24 cellular contexts compared by ENCODE assay signal in genomic region chrX:12439396-12439795, GRCh38.
A peak's percentile ranks its signal among the peaks of the same experiment; 100 is the strongest.
DNase-seq lines count a peak whose midpoint lies in the region; ATAC-seq and TF ChIP-seq lines count a peak whose summit lies in the region.
"Had no signal": no experiment of that assay in that cellular context is flagged by ENCODE, and none has a peak within 500 bp of the region (broad histone marks: within the 10 kb centered on the region; RNA-seq: fewer than 3 reads in every experiment).

No MANE protein-coding gene starts in this region.

- no peak for TF ChIP-seq POLR2A in breast epithelium (IDR thresholded peaks at IDR 0.05)

- H3K36me3 ChIP-seq in mammary epithelial cell (ENCODE audit: insufficient read depth, low read length): no peaks in the 10 kb centered on the region
- H3K36me3 ChIP-seq in breast epithelium: no peaks in the 10 kb centered on the region
- no peaks in the 10 kb centered on the region for H3K36me3 ChIP-seq in skeletal muscle satellite cell (ENCODE audit: insufficient read depth, low read length)
- H3K36me3 ChIP-seq in psoas muscle (ENCODE audit: insufficient read depth in 1 of 2, low read depth in 1 of 2): no peaks in the 10 kb centered on the region
- H3K36me3 ChIP-seq: BLaER1 treated with 17β-estradiol and CSF1 and Interleukin-3, amounts not matched to agents 10 nM and 100 nM; SJCRH30 had no signal

- DNase-seq in mammary epithelial cell (peak; percentile 32), breast epithelium (ENCODE audit: low spot score in 2 of 2) (no peak), amniotic epithelial cell (ENCODE audit: low read depth) (peak; percentile 61), epithelial cell of esophagus (ENCODE audit: low read depth) (peak; percentile 9), psoas muscle (no peak), SW 1271 (lab: John Stamatoyannopoulos, UW) (no peak)
- DNase-seq: 8988T; Caco-2; CD4-positive, alpha-beta memory T cell; DMS 273 treated with DMSO at 0.1 percent for 48 hours; DMS79 treated with DMSO at 0.1 percent for 48 hours; HCEC 1CT; KG1; NCI-H1092 treated with DMSO at 0.1 percent for 48 hours; NCI-H1694; NCI-H2081 treated with DMSO at 0.1 percent for 48 hours; NCI-H446 treated with DMSO at 0.1 percent for 48 hours; NCI-H82; SJCRH30 had no signal

- CTCF ChIA-PET in mammary epithelial cell (lab: Charles Lee; ENCODE audit: low non-redundant PET): no interaction called here

- TF ChIP-seq CTCF in mammary epithelial cell (conservative IDR thresholded peaks at IDR 0.05 in 1 of 2, IDR thresholded peaks at IDR 0.05 in 1 of 2; ENCODE audit: extremely low read depth in 1 of 2, insufficient read depth in 1 of 2, low read depth in 1 of 2, low read length in 2 of 2) (no peak), breast epithelium (IDR thresholded peaks at IDR 0.05) (no peak), epithelial cell of esophagus (IDR thresholded peaks at IDR 0.05; ENCODE audit: insufficient read depth, low read depth, low read length, missing control alignments) (no peak), psoas muscle (IDR thresholded peaks at IDR 0.05) (no peak)

- H2AFZ ChIP-seq in mammary epithelial cell (ENCODE audit: low read depth, low read length): no peak overlapping the region
- H2AFZ ChIP-seq: GM23338 had no signal

- H3K27me3 ChIP-seq in mammary epithelial cell (ENCODE audit: insufficient read depth, low read length) (no peaks in the 10 kb centered on the region), breast epithelium (peaks cover 0 to 22% of the 10 kb centered on the region in 2 donors), skeletal muscle satellite cell (ENCODE audit: control insufficient read depth, insufficient read depth, low read length) (no peaks in the 10 kb centered on the region), psoas muscle (ENCODE audit: insufficient read depth in 3 of 3, low read length in 2 of 3) (no peaks in the 10 kb centered on the region)
- H3K27me3 ChIP-seq: SJCRH30 had no signal

- H3K9ac ChIP-seq in mammary epithelial cell (ENCODE audit: insufficient read depth, low read length) (no peak overlapping the region), skeletal muscle satellite cell (ENCODE audit: low read depth, low read length) (no peak overlapping the region)
- H3K9ac ChIP-seq: BLaER1 treated with 17β-estradiol and CSF1 and Interleukin-3, amounts not matched to agents 10 nM and 100 nM had no signal

- dilution Hi-C loops in mammary epithelial cell (cut with HindIII; ENCODE audit: low sequenced_read_pairs): no loop called here

- H3K79me2 ChIP-seq in mammary epithelial cell (ENCODE audit: insufficient read depth, low read length): no peaks in the 10 kb centered on the region

- H3K4me3 ChIP-seq in mammary epithelial cell (replicated peaks in 1 of 3; ENCODE audit: insufficient read depth in 1 of 3, low read depth in 2 of 3, low read length in 3 of 3) (no peak overlapping the region), breast epithelium (no peak overlapping the region), epithelial cell of esophagus (ENCODE audit: low read length) (no peak overlapping the region), skeletal muscle satellite cell (ENCODE audit: low read length) (no peak overlapping the region), psoas muscle (no peak overlapping the region)
- H3K4me3 ChIP-seq: BLaER1 treated with 17β-estradiol and CSF1 and Interleukin-3, amounts not matched to agents 10 nM and 100 nM; GM23338; SJCRH30 had no signal

- H3K27ac ChIP-seq in mammary epithelial cell (ENCODE audit: insufficient read depth, low read depth, low read length): no peak overlapping the region
- no peak overlapping the region for H3K27ac ChIP-seq in breast epithelium
- no peak overlapping the region for H3K27ac ChIP-seq in psoas muscle
- H3K27ac ChIP-seq: BLaER1 treated with 17β-estradiol and CSF1 and Interleukin-3, amounts not matched to agents 10 nM and 100 nM; SJCRH30 had no signal

- intact Hi-C loops in mammary epithelial cell (cut with micrococcal nuclease): no loop called here
- intact Hi-C loops in breast epithelium (cut with DNase I; ENCODE audit: low total_unique reads): no loop called here
- intact Hi-C loops in psoas muscle (cut with DNase I): no loop called here

- H3K4me2 ChIP-seq in mammary epithelial cell (ENCODE audit: insufficient read depth, low read depth, low read length) (no peak overlapping the region), skeletal muscle satellite cell (ENCODE audit: low read length) (peak overlapping the region; percentile 28)
- H3K4me2 ChIP-seq: BLaER1 treated with 17β-estradiol and CSF1 and Interleukin-3, amounts not matched to agents 10 nM and 100 nM; GM23338 had no signal

- WGBS in mammary epithelial cell (ENCODE audit: low coverage, missing lambda C conversion rate): 67% methylated on average over 6 of the region's 6 CpGs
- WGBS in psoas muscle, 3 donors: 30 to 50% (median 42%) methylated on average over 6 of the region's 6 CpGs

- no peaks in the 10 kb centered on the region for H4K20me1 ChIP-seq in mammary epithelial cell (ENCODE audit: insufficient read depth, low read length)
- H4K20me1 ChIP-seq: BLaER1 treated with 17β-estradiol and CSF1 and Interleukin-3, amounts not matched to agents 10 nM and 100 nM had no signal

- BruUV-seq in mammary epithelial cell (replicated peaks; lab: Mats Ljungman, UMichigan): no TSS peak

- no peaks in the 10 kb centered on the region for H3K9me3 ChIP-seq in mammary epithelial cell (replicated peaks; ENCODE audit: insufficient read depth, low read length)
- no peaks in the 10 kb centered on the region for H3K9me3 ChIP-seq in breast epithelium
- no peaks in the 10 kb centered on the region for H3K9me3 ChIP-seq in skeletal muscle satellite cell (replicated peaks; ENCODE audit: low read length)
- no peaks in the 10 kb centered on the region for H3K9me3 ChIP-seq in psoas muscle
- H3K9me3 ChIP-seq: Caco-2, SJCRH30 had no signal

- ATAC-seq in psoas muscle: no peak
- no peak for ATAC-seq in GM21717 (IDR thresholded peaks at IDR 0.05; ENCODE audit: unreplicated experiment)
- ATAC-seq: GM23338, Panc1 had no signal

- H3K4me1 ChIP-seq in mammary epithelial cell (ENCODE audit: insufficient read depth, low read length) (peaks cover 10% of the 10 kb centered on the region), breast epithelium (no peaks in the 10 kb centered on the region), skeletal muscle satellite cell (ENCODE audit: control insufficient read depth, insufficient read depth, low read length) (peaks cover 26% of the 10 kb centered on the region), psoas muscle (no peaks in the 10 kb centered on the region)
- H3K4me1 ChIP-seq: BLaER1 treated with 17β-estradiol and CSF1 and Interleukin-3, amounts not matched to agents 10 nM and 100 nM; Caco-2; SJCRH30 had no signal

- in situ Hi-C loops in mammary epithelial cell (cut with MboI; ENCODE audit: low sequenced_read_pairs in 2 of 2): no loop called here

Comparison
In these comparisons a context has a peak if more than half of its experiments do, and no peak if none do; other contexts are left out.
1. DNase-seq: peak in mammary epithelial cell (single experiment), amniotic epithelial cell (single experiment) and epithelial cell of esophagus (single experiment); none in breast epithelium (0 of 2), psoas muscle (0 of 2) and SW 1271 (0 of 2).